Comparison of ENCODE assay signal across 24 cellular contexts in genomic region chr6:57423468-57423867, GRCh38.
A peak's percentile ranks its signal among the peaks of the same experiment; 100 is the strongest.
DNase-seq lines count a peak whose midpoint lies in the region; ATAC-seq and TF ChIP-seq lines count a peak whose summit lies in the region.
"Had no signal": no experiment of that assay in that cellular context is flagged by ENCODE, and none has a peak within 500 bp of the region (broad histone marks: within the 10 kb centered on the region; RNA-seq: fewer than 3 reads in every experiment).

No MANE protein-coding gene starts in this region.

- POLR2A ChIA-PET in Caco-2 (lab: Charles Lee), result no interaction called here

- 0 out of 2 replicates have a peak overlapping the region, but pooled peaks have one; percentile 45 for H3K27ac ChIP-seq in Karpas-422 (ENCODE audit: low read length)
- H3K27ac ChIP-seq: cardiac muscle cell, prostate gland, upper lobe of right lung had no signal

- H3K9me3 Mint-ChIP-seq in CD14-positive monocyte (no peaks in the 10 kb centered on the region), Caco-2 (ENCODE audit: unreplicated experiment) (no peaks in the 10 kb centered on the region)
- H3K9me3 Mint-ChIP-seq: effector memory CD8-positive, alpha-beta T cell; naive B cell; stimulated activated naive CD8-positive, alpha-beta T cell treated with anti-CD3 and anti-CD28 coated beads, Interleukin-15, amount 100 ng/mL, for 72 hours had no signal

- CTCF ChIA-PET in Caco-2 (lab: Charles Lee), result no interaction called here

- DNase-seq in EL (peak; percentile 12), Karpas-422 (no peak), dedifferentiated amniotic fluid mesenchymal stem cell (ENCODE audit: extremely low spot score) (peak; percentile 16), left kidney (ENCODE audit: low read depth, low spot score) (peak; percentile 42), Kasumi-1 (lab: John Stamatoyannopoulos, UW) (no peak), CD14-positive monocyte (ENCODE audit: low spot score) (no peak), Caco-2 (no peak)
- DNase-seq: ACHN; CD4-positive, CD25-positive, alpha-beta regulatory T cell; DMS79; effector memory CD8-positive, alpha-beta T cell; HCEC 1CT; hippocampal formation; MM.1S; naive B cell; NCI-H2029; NCI-H510A treated with DMSO at 0.1 percent for 48 hours; SIG-M5; stimulated activated naive CD8-positive, alpha-beta T cell treated with anti-CD3 and anti-CD28 coated beads, Interleukin-15, amount 100 ng/mL, for 72 hours; upper lobe of right lung had no signal

- H3K4me2 ChIP-seq in Karpas-422 (ENCODE audit: low read depth, low read length, poor library complexity, severe bottlenecking), result no peak overlapping the region

- H3K27ac Mint-ChIP-seq in CD14-positive monocyte, result no peak overlapping the region
- H3K27ac Mint-ChIP-seq in Caco-2 (ENCODE audit: unreplicated experiment), result no peak overlapping the region
- H3K27ac Mint-ChIP-seq: CD4-positive, CD25-positive, alpha-beta regulatory T cell; effector memory CD8-positive, alpha-beta T cell; stimulated activated naive CD8-positive, alpha-beta T cell treated with anti-CD3 and anti-CD28 coated beads, Interleukin-15, amount 100 ng/mL, for 72 hours had no signal

- BruUV-seq in Caco-2 (replicated peaks; lab: Mats Ljungman, UMichigan), result no TSS peak

- H3K36me3 Mint-ChIP-seq in CD14-positive monocyte, result peaks cover 0 to 6% of the 10 kb centered on the region in 2 donors
- peaks cover 6% of the 10 kb centered on the region for H3K36me3 Mint-ChIP-seq in Caco-2 (ENCODE audit: insufficient read depth, unreplicated experiment)
- H3K36me3 Mint-ChIP-seq: naive B cell had no signal

- H3K27me3 Mint-ChIP-seq in CD14-positive monocyte (ENCODE audit: low read depth in 3 of 3) (no peaks in the 10 kb centered on the region), Caco-2 (ENCODE audit: insufficient read depth, unreplicated experiment) (no peaks in the 10 kb centered on the region)
- H3K27me3 Mint-ChIP-seq: CD4-positive, CD25-positive, alpha-beta regulatory T cell; effector memory CD8-positive, alpha-beta T cell; naive B cell; stimulated activated naive CD8-positive, alpha-beta T cell treated with anti-CD3 and anti-CD28 coated beads, Interleukin-15, amount 100 ng/mL, for 72 hours had no signal

- H3K4me1 ChIP-seq in Karpas-422 (ENCODE audit: low read length), result peaks cover 52% of the 10 kb centered on the region
- H3K4me1 ChIP-seq in Caco-2, result no peaks in the 10 kb centered on the region
- H3K4me1 ChIP-seq: prostate gland, upper lobe of right lung had no signal

- H4K20me1 ChIP-seq in Karpas-422 (ENCODE audit: insufficient read depth, low read depth, low read length), result no peaks in the 10 kb centered on the region

- no peak overlapping the region for H3K4me3 ChIP-seq in Karpas-422 (ENCODE audit: low read length)
- no peak overlapping the region for H3K4me3 ChIP-seq in Caco-2 (ENCODE audit: low read depth, low read length)
- H3K4me3 ChIP-seq: cardiac muscle cell, prostate gland, upper lobe of right lung had no signal

- TF ChIP-seq CTCF in CD14-positive monocyte (IDR thresholded peaks at IDR 0.05) (no peak), Caco-2 (IDR thresholded peaks at IDR 0.05; ENCODE audit: insufficient read depth in 1 of 2, low read depth in 1 of 2, low read length in 1 of 2, severe bottlenecking in 1 of 2, unreplicated experiment in 1 of 2) (no peak)

- H3K36me3 ChIP-seq in Karpas-422 (ENCODE audit: insufficient read depth, low read length) (0 out of 2 replicates have a peak, but pooled peaks cover 4% of the 10 kb centered on the region), Caco-2 (ENCODE audit: control insufficient read depth, insufficient read depth, low read length) (no peaks in the 10 kb centered on the region)
- H3K36me3 ChIP-seq: cardiac muscle cell, prostate gland, upper lobe of right lung had no signal

- H3K4me3 Mint-ChIP-seq in CD14-positive monocyte, result no peak overlapping the region
- H3K4me3 Mint-ChIP-seq in Caco-2 (ENCODE audit: unreplicated experiment), result no peak overlapping the region
- H3K4me3 Mint-ChIP-seq: CD4-positive, CD25-positive, alpha-beta regulatory T cell; effector memory CD8-positive, alpha-beta T cell; naive B cell; stimulated activated naive CD8-positive, alpha-beta T cell treated with anti-CD3 and anti-CD28 coated beads, Interleukin-15, amount 100 ng/mL, for 72 hours had no signal

- H3K4me1 Mint-ChIP-seq in CD14-positive monocyte, result peaks cover 9% of the 10 kb centered on the region
- H3K4me1 Mint-ChIP-seq in Caco-2 (ENCODE audit: low read depth, unreplicated experiment), result peaks cover 10% of the 10 kb centered on the region
- H3K4me1 Mint-ChIP-seq: stimulated activated naive CD8-positive, alpha-beta T cell treated with anti-CD3 and anti-CD28 coated beads, Interleukin-15, amount 100 ng/mL, for 72 hours had no signal

- H3K9me2 ChIP-seq in Karpas-422 (replicated peaks; ENCODE audit: insufficient read depth, low read length), result no peaks in the 10 kb centered on the region

- H2AFZ ChIP-seq in Karpas-422 (ENCODE audit: low read length), result no peak overlapping the region

- H3K9me3 ChIP-seq in Karpas-422 (ENCODE audit: low read length) (no peaks in the 10 kb centered on the region), Caco-2 (no peaks in the 10 kb centered on the region)
- H3K9me3 ChIP-seq: prostate gland, upper lobe of right lung had no signal

- intact Hi-C loops in CD14-positive monocyte (cut with micrococcal nuclease), result no loop called here
- intact Hi-C loops in Caco-2 (cut with micrococcal nuclease; ENCODE audit: unreplicated experiment), result no loop called here

- H3K27me3 ChIP-seq in Karpas-422 (ENCODE audit: low read length) (no peaks in the 10 kb centered on the region), Caco-2 (replicated peaks; ENCODE audit: control insufficient read depth, insufficient read depth, low read length) (no peaks in the 10 kb centered on the region)
- H3K27me3 ChIP-seq: cardiac muscle cell, upper lobe of right lung had no signal

- no peak for ATAC-seq in GM19395 (IDR thresholded peaks at IDR 0.05; ENCODE audit: unreplicated experiment)
- ATAC-seq: activated CD4-positive, CD25-positive, alpha-beta regulatory T cell treated with anti-CD3 and anti-CD28 coated beads, Interleukin-2, amount 50 U/mL, for 24 hours; effector memory CD8-positive, alpha-beta T cell; stimulated activated naive CD8-positive, alpha-beta T cell treated with anti-CD3 and anti-CD28 coated beads, Interleukin-15, amount 100 ng/mL, for 72 hours; upper lobe of right lung had no signal

- peaks cover 42% of the 10 kb centered on the region for H3K79me2 ChIP-seq in Karpas-422 (ENCODE audit: low read length)

- no peak overlapping the region for H3K9ac ChIP-seq in Karpas-422 (ENCODE audit: low read length)

Comparison
In these comparisons a context has a peak if more than half of its experiments do, and no peak if none do; other contexts are left out.
1. DNase-seq: peak in EL (single experiment), dedifferentiated amniotic fluid mesenchymal stem cell (single experiment) and left kidney (single experiment); none in Karpas-422 (single experiment), Kasumi-1 (0 of 2), CD14-positive monocyte (single experiment) and Caco-2 (0 of 2).